ENCODE assay signal across 22 cellular contexts in genomic region chr22:46124383-46125144, GRCh38.
"Had no signal": no experiment of that assay in that cellular context is flagged by ENCODE, and none has a peak within 500 bp of the region (broad histone marks: within the 10 kb centered on the region; RNA-seq: fewer than 3 reads in every experiment).

No MANE protein-coding gene starts in this region.

- H3K27me3 ChIP-seq: heart right ventricle, right lobe of liver, upper lobe of left lung had no signal

- FAIRE-seq: small intestine had no signal

- H3K27me3 Mint-ChIP-seq: stimulated activated naive B cell treated with anti-CD40 and anti-IgM and Interleukin-4, amounts not matched to agents 10 μg/mL and 1 μg/mL and 100 μg/mL, for 72 hours had no signal

- H3K36me3 ChIP-seq: heart right ventricle, right lobe of liver, upper lobe of left lung, WERI-Rb-1 had no signal

- H3K36me3 Mint-ChIP-seq: stimulated activated naive B cell treated with anti-CD40 and anti-IgM and Interleukin-4, amounts not matched to agents 10 μg/mL and 1 μg/mL and 100 μg/mL, for 72 hours had no signal

- H3K4me1 Mint-ChIP-seq: endodermal cell had no signal

- H3K27ac ChIP-seq: coronary artery, epithelial cell of prostate, heart right ventricle, upper lobe of left lung, WERI-Rb-1 had no signal

- DNase-seq: activated naive CD4-positive, alpha-beta T cell; activated T-cell treated with anti-CD3 and anti-CD28 coated beads, Interleukin-2, amount 50 U/mL, for 1 hour; amygdala; cerebellar nuclear complex; endodermal cell; heart right ventricle; islet precursor cell; left colon; mesenchymal stem cell; nephron progenitor cell; occipital lobe; posterior cingulate gyrus; right lobe of liver; small intestine; stimulated activated CD8-positive, alpha-beta memory T cell treated with anti-CD3 and anti-CD28 coated beads, Interleukin-4, amount 100 ng/mL, for 48 hours; stimulated activated naive B cell treated with anti-CD40 and anti-IgM and Interleukin-4, amounts not matched to agents 10 μg/mL and 1 μg/mL and 100 μg/mL, for 72 hours; T-helper 9 cell; WERI-Rb-1 had no signal

- H3K9me3 ChIP-seq: heart right ventricle, mucosa of descending colon, right lobe of liver, upper lobe of left lung had no signal

- H3K4me3 ChIP-seq: coronary artery, heart right ventricle, mucosa of descending colon, right lobe of liver, upper lobe of left lung had no signal

- H3K9me3 Mint-ChIP-seq: endodermal cell; nephron progenitor cell; stimulated activated naive B cell treated with anti-CD40 and anti-IgM and Interleukin-4, amounts not matched to agents 10 μg/mL and 1 μg/mL and 100 μg/mL, for 72 hours had no signal

- H3K27ac Mint-ChIP-seq: endodermal cell; nephron progenitor cell; stimulated activated naive B cell treated with anti-CD40 and anti-IgM and Interleukin-4, amounts not matched to agents 10 μg/mL and 1 μg/mL and 100 μg/mL, for 72 hours had no signal

- H3K4me3 Mint-ChIP-seq: endodermal cell; nephron progenitor cell; stimulated activated naive B cell treated with anti-CD40 and anti-IgM and Interleukin-4, amounts not matched to agents 10 μg/mL and 1 μg/mL and 100 μg/mL, for 72 hours had no signal

- ATAC-seq: heart right ventricle; left colon; mucosa of descending colon; right lobe of liver; stimulated activated naive B cell treated with anti-CD40 and anti-IgM and Interleukin-4, amounts not matched to agents 10 μg/mL and 1 μg/mL and 100 μg/mL, for 72 hours had no signal
